In the genomic region with DNA sequence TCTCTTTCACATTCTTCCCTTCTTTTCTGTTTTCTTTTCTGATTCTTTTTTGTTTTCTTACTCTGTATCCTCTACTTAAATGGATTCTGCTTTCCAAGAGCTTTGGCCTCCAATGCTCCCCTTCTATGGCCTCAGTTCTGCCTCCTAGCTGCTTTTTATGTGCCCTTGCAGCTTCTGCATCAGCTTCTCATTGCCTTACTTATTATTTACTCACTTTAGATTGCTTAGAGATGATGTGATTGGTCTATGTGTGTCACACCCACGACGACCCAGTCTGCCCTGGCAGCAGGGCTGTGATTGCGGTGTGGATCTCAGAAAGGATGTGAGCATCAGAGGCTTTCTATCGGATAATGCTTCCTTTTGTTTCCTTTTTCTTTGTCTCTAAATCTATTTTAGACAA, we compare ENCODE assay signal across 17 cellular contexts.
DNase-seq lines count a peak whose midpoint lies in the region; ATAC-seq and TF ChIP-seq lines count a peak whose summit lies in the region.
"Had no signal": no experiment of that assay in that cellular context is flagged by ENCODE, and none has a peak within 500 bp of the region (broad histone marks: within the 10 kb centered on the region; RNA-seq: fewer than 3 reads in every experiment).

No MANE protein-coding gene starts in this region.

- intact Hi-C loops in A673 (cut with micrococcal nuclease; ENCODE audit: unreplicated experiment), result no loop called here
- intact Hi-C loops in colonic mucosa (cut with DNase I), result no loop called here

- no peak for ATAC-seq in stimulated activated naive CD8-positive, alpha-beta T cell treated with anti-CD3 and anti-CD28 coated beads, Interleukin-15, amount 100 ng/mL, for 72 hours
- ATAC-seq: activated CD4-positive, alpha-beta T cell treated with anti-CD3 and anti-CD28 coated beads for 36 hours; activated CD8-positive, alpha-beta memory T cell treated with anti-CD3 and anti-CD28 coated beads, Interleukin-2, amount 10 ng/mL, durations not matched to agents 7 days and 5 days; left lung had no signal

- no peaks in the 10 kb centered on the region for H3K4me1 Mint-ChIP-seq in stimulated activated naive CD8-positive, alpha-beta T cell treated with anti-CD3 and anti-CD28 coated beads, Interleukin-15, amount 100 ng/mL, for 72 hours
- H3K4me1 Mint-ChIP-seq: activated CD4-positive, alpha-beta T cell treated with anti-CD3 and anti-CD28 coated beads for 36 hours; activated CD8-positive, alpha-beta memory T cell treated with anti-CD3 and anti-CD28 coated beads, Interleukin-2, amount 10 ng/mL, durations not matched to agents 7 days and 5 days had no signal

- no peaks in the 10 kb centered on the region for H3K27me3 ChIP-seq in A673 (replicated peaks; ENCODE audit: insufficient read depth, low read depth, low read length, poor library complexity)
- H3K27me3 ChIP-seq in colonic mucosa, result no peaks in the 10 kb centered on the region
- no peaks in the 10 kb centered on the region for H3K27me3 ChIP-seq in mesendoderm (ENCODE audit: insufficient read depth, low read length, poor library complexity)
- H3K27me3 ChIP-seq in hepatocyte, result no peaks in the 10 kb centered on the region
- H3K27me3 ChIP-seq: left lung, right lobe of liver had no signal

- H3K4me1 ChIP-seq in A673 (ENCODE audit: insufficient read depth, low read length, poor library complexity, severe bottlenecking), result no peaks in the 10 kb centered on the region
- no peaks in the 10 kb centered on the region for H3K4me1 ChIP-seq in HEK293 (ENCODE audit: control insufficient read depth, insufficient read depth, low read length)
- no peaks in the 10 kb centered on the region for H3K4me1 ChIP-seq in colonic mucosa
- no peaks in the 10 kb centered on the region for H3K4me1 ChIP-seq in mesendoderm (ENCODE audit: control insufficient read depth, low read depth, low read length)
- H3K4me1 ChIP-seq in hepatocyte (ENCODE audit: insufficient read depth), result no peaks in the 10 kb centered on the region
- H3K4me1 ChIP-seq: Caco-2, left lung, right lobe of liver had no signal

- H3K4me2 ChIP-seq in mesendoderm (ENCODE audit: low read length), result no peak overlapping the region
- no peak overlapping the region for H3K4me2 ChIP-seq in hepatocyte

- H2BK120ac ChIP-seq in mesendoderm (ENCODE audit: low read depth, low read length), result no peak overlapping the region

- H3K4me3 Mint-ChIP-seq in stimulated activated naive CD8-positive, alpha-beta T cell treated with anti-CD3 and anti-CD28 coated beads, Interleukin-15, amount 100 ng/mL, for 72 hours, result no peak overlapping the region
- H3K4me3 Mint-ChIP-seq: activated CD4-positive, alpha-beta T cell treated with anti-CD3 and anti-CD28 coated beads for 36 hours; activated CD8-positive, alpha-beta memory T cell treated with anti-CD3 and anti-CD28 coated beads, Interleukin-2, amount 10 ng/mL, durations not matched to agents 7 days and 5 days; stimulated activated naive CD8-positive, alpha-beta T cell treated with anti-CD3 and anti-CD28 coated beads, Interleukin-15, Interleukin-2, amounts not matched to agents 100 ng/mL and 50 ng/mL, for 24 hours had no signal

- DNase-seq in A673 (ENCODE audit: low spot score) (no peak), colonic mucosa (peak; percentile 23), mesendoderm (peak; percentile 53), hepatocyte (ENCODE audit: low spot score) (no peak), NCI-H2196 (lab: John Stamatoyannopoulos, UW; ENCODE audit: unreplicated experiment) (no peak)
- DNase-seq in stimulated activated naive CD8-positive, alpha-beta T cell treated with anti-CD3 and anti-CD28 coated beads, Interleukin-15, amount 100 ng/mL, for 72 hours, result no peak
- DNase-seq in central memory CD4-positive, alpha-beta T cell, result no peak
- DNase-seq: activated CD4-positive, alpha-beta T cell treated with anti-CD3 and anti-CD28 coated beads for 36 hours; activated CD8-positive, alpha-beta memory T cell treated with anti-CD3 and anti-CD28 coated beads, Interleukin-2, amount 10 ng/mL, durations not matched to agents 7 days and 5 days; AML-193; Caco-2; left lung; NCI-H1436; right lobe of liver had no signal

- no peak overlapping the region for H3K27ac Mint-ChIP-seq in stimulated activated naive CD8-positive, alpha-beta T cell treated with anti-CD3 and anti-CD28 coated beads, Interleukin-15, amount 100 ng/mL, for 72 hours
- H3K27ac Mint-ChIP-seq: activated CD4-positive, alpha-beta T cell treated with anti-CD3 and anti-CD28 coated beads for 36 hours; activated CD8-positive, alpha-beta memory T cell treated with anti-CD3 and anti-CD28 coated beads, Interleukin-2, amount 10 ng/mL, durations not matched to agents 7 days and 5 days; activated T-helper 2 cell treated with anti-CD3 and anti-CD28 coated beads, Interferon-gamma antibody, Interleukin-2, Interleukin-4, amounts not matched to agents 10 μg/mL and 5 μg/mL and 100 μg/mL, durations not matched to agents 14 hours and 24 hours and 36 hours; stimulated activated naive CD8-positive, alpha-beta T cell treated with anti-CD3 and anti-CD28 coated beads, Interleukin-15, Interleukin-2, amounts not matched to agents 100 ng/mL and 50 ng/mL, for 24 hours had no signal

- H3K36me3 ChIP-seq in A673 (ENCODE audit: insufficient read depth, low read length, poor library complexity, severe bottlenecking) (no peaks in the 10 kb centered on the region), HEK293 (ENCODE audit: control insufficient read depth in 2 of 2, insufficient read depth in 1 of 2, low read length in 2 of 2) (peaks cover 0 to 16% of the 10 kb centered on the region in 2 experiments; a peak in 1 of 3 replicates), colonic mucosa (no peaks in the 10 kb centered on the region), mesendoderm (ENCODE audit: control insufficient read depth, insufficient read depth, low read length) (no peaks in the 10 kb centered on the region), hepatocyte (replicated peaks; ENCODE audit: insufficient read depth, low read depth) (no peaks in the 10 kb centered on the region)
- H3K36me3 ChIP-seq: right lobe of liver had no signal

- CTCF ChIA-PET in A673 (lab: Charles Lee) (no interaction called here), HEK293 (lab: Yijun Ruan, JAX) (interaction anchor here (0.9 kb wide), 1 partner anchor 11 kb away, joined by 3 read pairs; no protein-coding TSS in a partner anchor)

- no peak overlapping the region for H3K4ac ChIP-seq in mesendoderm (ENCODE audit: low read depth, low read length)

- no peaks in the 10 kb centered on the region for H3K27me3 Mint-ChIP-seq in stimulated activated naive CD8-positive, alpha-beta T cell treated with anti-CD3 and anti-CD28 coated beads, Interleukin-15, amount 100 ng/mL, for 72 hours
- H3K27me3 Mint-ChIP-seq: activated CD8-positive, alpha-beta memory T cell treated with anti-CD3 and anti-CD28 coated beads, Interleukin-2, amount 10 ng/mL, durations not matched to agents 7 days and 5 days; stimulated activated naive CD8-positive, alpha-beta T cell treated with anti-CD3 and anti-CD28 coated beads, Interleukin-15, Interleukin-2, amounts not matched to agents 100 ng/mL and 50 ng/mL, for 24 hours had no signal

- BruUV-seq in A673 (replicated peaks; lab: Mats Ljungman, UMichigan), result no TSS peak

- no peak overlapping the region for H2AFZ ChIP-seq in hepatocyte

- no peaks in the 10 kb centered on the region for H3K9me2 ChIP-seq in hepatocyte (replicated peaks; ENCODE audit: insufficient read depth)

- H3K23ac ChIP-seq in mesendoderm (ENCODE audit: low read length), result no peak overlapping the region

- H3K18ac ChIP-seq in mesendoderm (ENCODE audit: low read length), result no peak overlapping the region

- POLR2A ChIA-PET in A673 (lab: Charles Lee; ENCODE audit: low non-redundant PET) (no interaction called here), HEK293 (lab: Yijun Ruan, JAX) (no interaction called here)

- no peak overlapping the region for H2BK15ac ChIP-seq in mesendoderm (replicated peaks; ENCODE audit: low read depth)

- no peak overlapping the region for H2AK5ac ChIP-seq in mesendoderm (ENCODE audit: low read length)

- TF ChIP-seq CTCF in A673 (conservative IDR thresholded peaks at IDR 0.05; ENCODE audit: low read depth, low read length) (peak; percentile 21; the same call in 1 of the 2 replicates), HEK293 (tag by site-specific recombination; IDR thresholded peaks at IDR 0.05) (no peak), colonic mucosa (IDR thresholded peaks at IDR 0.05) (no peak), hepatocyte (IDR thresholded peaks at IDR 0.05; ENCODE audit: poor library complexity) (no peak)

- no peak overlapping the region for H4K8ac ChIP-seq in mesendoderm (ENCODE audit: low read depth, low read length)

- H3K79me1 ChIP-seq in mesendoderm (ENCODE audit: low read length), result no peaks in the 10 kb centered on the region

- H3K9ac ChIP-seq in colonic mucosa (ENCODE audit: low read depth in 2 of 2, low read length in 2 of 2), result no peak overlapping the region
- H3K9ac ChIP-seq in mesendoderm (ENCODE audit: low read length), result no peak overlapping the region

- H3K4me3 ChIP-seq in A673 (ENCODE audit: low read depth, low read length, poor library complexity, severe bottlenecking) (no peak overlapping the region), HEK293 (ENCODE audit: low read depth, low read length) (no peak overlapping the region), colonic mucosa (no peak overlapping the region), mesendoderm (ENCODE audit: low read length) (no peak overlapping the region), hepatocyte (no peak overlapping the region)
- H3K4me3 ChIP-seq: left lung, right lobe of liver had no signal

- H3K79me2 ChIP-seq in mesendoderm (ENCODE audit: control insufficient read depth, insufficient read depth, low read length) (no peaks in the 10 kb centered on the region), hepatocyte (peaks cover 8% of the 10 kb centered on the region)

- no CpG with 5 or more reads among the region's 4 CpGs for WGBS in mesendoderm (ENCODE audit: extremely low coverage, insufficient coverage, low lambda C conversion rate)
- WGBS in hepatocyte (ENCODE audit: low lambda C conversion rate, missing lambda C conversion rate), result 82% methylated on average over 4 of the region's 4 CpGs

- H4K20me1 ChIP-seq in hepatocyte (ENCODE audit: insufficient read depth, poor library complexity, severe bottlenecking), result no peaks in the 10 kb centered on the region

- no peak overlapping the region for H4K5ac ChIP-seq in mesendoderm (ENCODE audit: low read length)

- no peaks in the 10 kb centered on the region for H3K9me3 ChIP-seq in A673 (ENCODE audit: low read depth, low read length, poor library complexity, severe bottlenecking)
- no peaks in the 10 kb centered on the region for H3K9me3 ChIP-seq in HEK293 (ENCODE audit: control insufficient read depth, insufficient read depth, low read depth, low read length)
- H3K9me3 ChIP-seq in colonic mucosa, result no peaks in the 10 kb centered on the region
- H3K9me3 ChIP-seq in hepatocyte (ENCODE audit: low read depth), result no peaks in the 10 kb centered on the region
- H3K9me3 ChIP-seq: left lung, right lobe of liver had no signal

- H2BK5ac ChIP-seq in mesendoderm (ENCODE audit: low read length), result no peak overlapping the region

- no peak overlapping the region for H3K56ac ChIP-seq in mesendoderm (ENCODE audit: low read length)

- H3K27ac ChIP-seq in A673 (ENCODE audit: low read depth, low read length, poor library complexity, severe bottlenecking), result no peak overlapping the region
- H3K27ac ChIP-seq in HEK293 (ENCODE audit: extremely low read depth, low read depth, low read length), result no peak overlapping the region
- H3K27ac ChIP-seq in colonic mucosa, result no peak overlapping the region
- H3K27ac ChIP-seq in mesendoderm (ENCODE audit: low read depth, low read length), result no peak overlapping the region
- no peak overlapping the region for H3K27ac ChIP-seq in hepatocyte
- H3K27ac ChIP-seq: left lung, right lobe of liver had no signal

- H3K9me3 Mint-ChIP-seq in stimulated activated naive CD8-positive, alpha-beta T cell treated with anti-CD3 and anti-CD28 coated beads, Interleukin-15, amount 100 ng/mL, for 72 hours, result no peaks in the 10 kb centered on the region
- H3K9me3 Mint-ChIP-seq: activated T-helper 2 cell treated with anti-CD3 and anti-CD28 coated beads, Interferon-gamma antibody, Interleukin-2, Interleukin-4, amounts not matched to agents 10 μg/mL and 5 μg/mL and 100 μg/mL, durations not matched to agents 14 hours and 24 hours and 36 hours; stimulated activated naive CD8-positive, alpha-beta T cell treated with anti-CD3 and anti-CD28 coated beads, Interleukin-15, Interleukin-2, amounts not matched to agents 100 ng/mL and 50 ng/mL, for 24 hours had no signal

Comparison
In these comparisons a context has a peak if more than half of its experiments do, and no peak if none do; other contexts are left out.
1. DNase-seq: peak in colonic mucosa (single experiment) and mesendoderm (single experiment); none in A673 (single experiment), hepatocyte (single experiment), stimulated activated naive CD8-positive, alpha-beta T cell treated with anti-CD3 and anti-CD28 coated beads, Interleukin-15, amount 100 ng/mL, for 72 hours (0 of 2), central memory CD4-positive, alpha-beta T cell (single experiment) and NCI-H2196 (single experiment).